Comparison of ENCODE assay signal across 10 cellular contexts in genomic region chr19:1168877-1169791, GRCh38. TPM values are rescaled to one million over a fixed set of nuclear protein-coding genes. Genes with fewer than 3 reads are reported as not detected.
DNase-seq lines count a peak whose midpoint lies in the region; ATAC-seq and TF ChIP-seq lines count a peak whose summit lies in the region.
"Had no signal": no experiment of that assay in that cellular context is flagged by ENCODE, and none has a peak within 500 bp of the region (broad histone marks: within the 10 kb centered on the region; RNA-seq: fewer than 3 reads in every experiment).

No MANE protein-coding gene starts in this region.

- H3K36me3 Mint-ChIP-seq in Calu3 (ENCODE audit: insufficient read depth, unreplicated experiment), result peaks cover 62% of the 10 kb centered on the region

- peak; percentile 13 to 51 (median 35) for ATAC-seq in psoas muscle
- ATAC-seq in HG03045 (IDR thresholded peaks at IDR 0.05; ENCODE audit: unreplicated experiment), result no peak

- H3K9me3 Mint-ChIP-seq in Calu3 (ENCODE audit: low read depth, unreplicated experiment), result no peaks in the 10 kb centered on the region

- H3K4me3 ChIP-seq in SJSA1 (no peak overlapping the region), fibroblast of the aortic adventitia (ENCODE audit: low read depth, low read length) (peak overlapping the region; percentile 48), psoas muscle (peak overlapping the region; percentile 38)

- CTCF ChIA-PET in Calu3 (lab: Charles Lee), result no interaction called here

- no peaks in the 10 kb centered on the region for H3K27me3 ChIP-seq in SJSA1 (replicated peaks)
- no peaks in the 10 kb centered on the region for H3K27me3 ChIP-seq in psoas muscle (ENCODE audit: insufficient read depth in 3 of 3, low read length in 2 of 3)

- peaks cover 21% of the 10 kb centered on the region for H3K4me1 Mint-ChIP-seq in Calu3 (ENCODE audit: low read depth, unreplicated experiment)

- no peak for DNase-seq in Calu3
- peak; percentile 42 to 71 for DNase-seq in SJSA1 (ENCODE audit: low read depth in 1 of 2, low spot score in 2 of 2)
- peak; percentile 55 for DNase-seq in fibroblast of the aortic adventitia (ENCODE audit: low read depth)
- peak; percentile 71 to 75 for DNase-seq in psoas muscle
- no peak for DNase-seq in KBM-7
- no peak for DNase-seq in stimulated activated CD4-positive, alpha-beta T cell treated with anti-CD3 and anti-CD28 coated beads, Interleukin-4, amount 100 ng/mL, for 1 hour
- DNase-seq in UCSD-AML1 (lab: John Stamatoyannopoulos, UW; ENCODE audit: unreplicated experiment), result no peak
- DNase-seq: NCI-H2029 treated with DMSO at 0.1 percent for 48 hours had no signal

- no TSS peak for BruUV-seq in Calu3 (replicated peaks; lab: Mats Ljungman, UMichigan)

- 78 to 81% (median 79%) methylated on average over 36 to 38 of the region's 38 CpGs for WGBS in psoas muscle, 3 donors

- no peaks in the 10 kb centered on the region for H3K27me3 Mint-ChIP-seq in Calu3 (ENCODE audit: unreplicated experiment)
- H3K27me3 Mint-ChIP-seq: activated naive CD8-positive, alpha-beta T cell had no signal

- TF ChIP-seq CTCF in Calu3 (IDR thresholded peaks at IDR 0.05; ENCODE audit: unreplicated experiment) (no peak), fibroblast of the aortic adventitia (IDR thresholded peaks at IDR 0.05; ENCODE audit: insufficient read depth, low read length) (no peak), psoas muscle (IDR thresholded peaks at IDR 0.05) (no peak)

- H3K9me3 ChIP-seq in SJSA1 (replicated peaks) (0 out of 2 replicates have a peak, but pooled peaks cover 4% of the 10 kb centered on the region), psoas muscle (no peaks in the 10 kb centered on the region)

- in situ Hi-C loops in KBM-7 (cut with MboI; ENCODE audit: low pct_unique_long_range_greater_than_20kb, low sequenced_read_pairs), result no loop called here

- intact Hi-C loops in Calu3 (cut with micrococcal nuclease; ENCODE audit: unreplicated experiment), result no loop called here
- intact Hi-C loops in psoas muscle (cut with DNase I), result no loop called here

- H3K4me1 ChIP-seq in SJSA1 (replicated peaks), result peaks cover 34% of the 10 kb centered on the region
- peaks cover 19% of the 10 kb centered on the region for H3K4me1 ChIP-seq in psoas muscle

- no peak overlapping the region for H3K4me3 Mint-ChIP-seq in Calu3 (ENCODE audit: low read depth, unreplicated experiment)
- H3K4me3 Mint-ChIP-seq: activated naive CD8-positive, alpha-beta T cell had no signal

- peaks cover 48% of the 10 kb centered on the region for H3K36me3 ChIP-seq in SJSA1
- no peaks in the 10 kb centered on the region for H3K36me3 ChIP-seq in psoas muscle (ENCODE audit: insufficient read depth in 1 of 2, low read depth in 1 of 2)

- H3K27ac ChIP-seq in SJSA1 (peak overlapping the region; percentile 17; the same call in 1 of the 2 replicates), psoas muscle (peak overlapping the region; percentile 9)

- H3K27ac Mint-ChIP-seq in Calu3 (ENCODE audit: unreplicated experiment), result peak overlapping the region; percentile 50

RNA-seq across cellular contexts. Expression of gene SBNO2, which starts 4.9 kb away (rescaled TPM):
- 84.9 and 97.8 TPM in 2 replicates for total RNA-seq in Calu3 (2022)
- 24.8 and 26.2 TPM in 2 replicates for total RNA-seq in SJSA1 (2014; rRNA removed; shearing (Covaris generic))
- 18.5 and 41.2 TPM in 2 replicates for total RNA-seq in fibroblast of the aortic adventitia (ENCODE audit: low replicate concordance)
- 100 to 1,000 TPM in 1 of 4 donors, 10 to 100 TPM in 3; 20.9 to 138 (median 76.9) TPM for total RNA-seq in psoas muscle
- polyA plus RNA-seq in psoas muscle, result 10 to 100 TPM; 18.5 to 47.2 (median 20.2) TPM

RNA-seq across cellular contexts. Expression of gene STK11, which starts 36.4 kb away (rescaled TPM):
- total RNA-seq in Calu3 (2022) (55.8 and 58.3 TPM in 2 replicates), fibroblast of the aortic adventitia (ENCODE audit: low replicate concordance) (54.1 and 84.1 TPM in 2 replicates), psoas muscle (10 to 100 TPM; 83.5 to 95.0 (median 88.3) TPM)
- 61.6 and 70.1 TPM in 2 replicates for total RNA-seq in SJSA1 (2014; rRNA removed; shearing (Covaris generic))
- polyA plus RNA-seq in psoas muscle, result 100 to 1,000 TPM in 1 of 3 donors, 10 to 100 TPM in 2; 64.9 to 133 (median 83.4) TPM

Comparison
In these comparisons a context has a peak if more than half of its experiments do, and no peak if none do; other contexts are left out.
1. DNase-seq: peak in SJSA1 (2 of 2), fibroblast of the aortic adventitia (single experiment) and psoas muscle (2 of 2); none in Calu3 (single experiment), KBM-7 (single experiment), stimulated activated CD4-positive, alpha-beta T cell treated with anti-CD3 and anti-CD28 coated beads, Interleukin-4, amount 100 ng/mL, for 1 hour (single experiment) and UCSD-AML1 (single experiment).